Comparison of ENCODE assay signal across 8 cellular contexts in the genomic region with DNA sequence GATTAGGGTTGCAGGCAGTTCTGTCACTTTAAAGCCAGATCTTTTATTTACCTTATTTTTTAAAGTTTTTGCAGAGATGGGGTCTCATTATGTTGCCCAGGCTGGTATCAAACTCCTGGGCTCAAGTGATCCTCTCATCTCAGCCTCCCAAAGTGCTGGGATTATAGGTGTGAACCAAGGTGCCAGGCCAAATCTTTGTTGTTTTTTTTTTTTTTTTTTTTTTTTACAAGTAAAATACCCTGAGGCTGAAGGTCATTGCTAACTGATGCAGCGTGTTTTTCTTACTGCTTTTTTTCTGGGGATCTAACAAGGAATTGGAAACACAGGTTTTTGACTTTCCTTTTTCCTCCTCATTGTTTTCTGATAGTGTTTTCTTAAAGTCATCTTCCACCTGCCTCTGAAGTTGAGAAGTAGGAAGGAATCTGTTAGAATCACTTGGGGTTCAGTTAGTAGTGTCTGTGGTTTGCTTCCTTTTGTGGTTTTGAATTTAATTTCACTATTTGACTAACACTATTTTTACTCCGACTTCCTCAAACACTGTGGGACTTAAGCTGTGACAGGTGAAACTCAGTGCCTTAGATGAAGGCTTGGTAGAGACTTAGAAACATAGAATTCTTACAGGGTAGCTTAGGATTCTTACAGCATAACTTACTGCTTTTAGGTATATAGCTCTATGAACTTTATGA. TPM values are rescaled to one million over a fixed set of nuclear protein-coding genes. Genes with fewer than 3 reads are reported as not detected.
DNase-seq lines count a peak whose midpoint lies in the region; ATAC-seq, FAIRE-seq and TF ChIP-seq lines count a peak whose summit lies in the region.

No MANE protein-coding gene starts in this region.

- POLR2A ChIA-PET in MCF 10A (lab: Yijun Ruan, JAX) = interaction anchor here (0.6 to 3.1 kb wide), 5 partner anchors 10 to 66 kb away, joined by 3 to 27 read pairs (median 3); a partner anchor contains a TSS

- H3K27ac Mint-ChIP-seq in MCF 10A (ENCODE audit: low read depth, unreplicated experiment) (peak overlapping the region; percentile 76), neural progenitor cell (no peak overlapping the region)

- TF ChIP-seq CTCF in MCF 10A (IDR thresholded peaks at IDR 0.05; ENCODE audit: unreplicated experiment) (no peak), mammary epithelial cell (conservative IDR thresholded peaks at IDR 0.05 in 1 of 2, IDR thresholded peaks at IDR 0.05 in 1 of 2; ENCODE audit: extremely low read depth in 1 of 2, insufficient read depth in 1 of 2, low read depth in 1 of 2, low read length in 2 of 2) (no peak), neural progenitor cell (IDR thresholded peaks at IDR 0.05) (no peak), kidney (IDR thresholded peaks at IDR 0.05; ENCODE audit: borderline replicate concordance, extremely low read depth, insufficient read depth) (no peak)

- H3K27me3 ChIP-seq in mammary epithelial cell (ENCODE audit: insufficient read depth, low read length) (no peaks in the 10 kb centered on the region), neural progenitor cell (no peaks in the 10 kb centered on the region)

- H3F3A ChIP-seq in neural progenitor cell (ENCODE audit: low read depth) = no peaks in the 10 kb centered on the region

- H3K9me3 Mint-ChIP-seq in MCF 10A (ENCODE audit: unreplicated experiment) = no peaks in the 10 kb centered on the region
- H3K9me3 Mint-ChIP-seq in neural progenitor cell = no peaks in the 10 kb centered on the region

- H3K9me3 ChIP-seq in mammary epithelial cell (replicated peaks; ENCODE audit: insufficient read depth, low read length) = no peaks in the 10 kb centered on the region
- H3K9me3 ChIP-seq in neural progenitor cell (ENCODE audit: low read depth) = no peaks in the 10 kb centered on the region
- H3K9me3 ChIP-seq in kidney (ENCODE audit: control insufficient read depth in 1 of 2, low read length in 2 of 2) = no peaks in the 10 kb centered on the region

- CTCF ChIA-PET in MCF 10A (lab: Yijun Ruan, JAX) (no interaction called here), mammary epithelial cell (lab: Charles Lee; ENCODE audit: low non-redundant PET) (interaction anchor here (0.7 kb wide), 1 partner anchor 1237 kb away, joined by 3 read pairs; no protein-coding TSS in a partner anchor)

- H3K4me3 ChIP-seq in mammary epithelial cell (replicated peaks in 1 of 3; ENCODE audit: insufficient read depth in 1 of 3, low read depth in 2 of 3, low read length in 3 of 3) (no peak overlapping the region), neural progenitor cell (no peak overlapping the region), kidney (ENCODE audit: low read length in 2 of 2) (no peak overlapping the region)

- H3K36me3 Mint-ChIP-seq in MCF 10A (ENCODE audit: insufficient read depth, unreplicated experiment) = peaks cover 67% of the 10 kb centered on the region
- peaks cover 4% of the 10 kb centered on the region for H3K36me3 Mint-ChIP-seq in neural progenitor cell

- H3K27me3 Mint-ChIP-seq in MCF 10A (ENCODE audit: insufficient read depth, unreplicated experiment) (no peaks in the 10 kb centered on the region), neural progenitor cell (ENCODE audit: insufficient read depth, low read depth) (no peaks in the 10 kb centered on the region)

- DNase-seq in MCF 10A (ENCODE audit: unreplicated experiment) (no peak), mammary epithelial cell (no peak), SKM-1 treated with dmso at 0.1 percent for 144 hours (lab: John Stamatoyannopoulos, UW; ENCODE audit: unreplicated experiment) (peak; percentile 47), neural progenitor cell (ENCODE audit: low spot score) (no peak), DMS 273 treated with DMSO at 0.1 percent for 48 hours (lab: John Stamatoyannopoulos, UW) (no peak), HPDE6-E6E7 (ENCODE audit: extremely low spot score) (no peak), kidney (no peak)

- peak; percentile 69 for ATAC-seq in HG03060 (IDR thresholded peaks at IDR 0.05; ENCODE audit: low read depth, unreplicated experiment)

- in situ Hi-C loops in mammary epithelial cell (cut with MboI; ENCODE audit: low sequenced_read_pairs in 2 of 2) = no loop called here

- H4K20me1 ChIP-seq in mammary epithelial cell (ENCODE audit: insufficient read depth, low read length) (peaks cover 28% of the 10 kb centered on the region), neural progenitor cell (ENCODE audit: low read depth) (peaks cover 45% of the 10 kb centered on the region)

- H3K9ac ChIP-seq in mammary epithelial cell (ENCODE audit: insufficient read depth, low read length) (no peak overlapping the region), neural progenitor cell (no peak overlapping the region), kidney (ENCODE audit: low read length in 2 of 2) (no peak overlapping the region)

- H3K79me2 ChIP-seq in mammary epithelial cell (ENCODE audit: insufficient read depth, low read length) = peaks cover 97% of the 10 kb centered on the region
- H3K79me2 ChIP-seq in neural progenitor cell (ENCODE audit: low read depth) = peaks cover 92% of the 10 kb centered on the region

- H3K36me3 ChIP-seq in mammary epithelial cell (ENCODE audit: insufficient read depth, low read length) = peaks cover 6% of the 10 kb centered on the region
- H3K36me3 ChIP-seq in neural progenitor cell = no peaks in the 10 kb centered on the region
- H3K36me3 ChIP-seq in kidney (ENCODE audit: control insufficient read depth in 1 of 2, insufficient read depth in 2 of 2, low read length in 2 of 2) = peaks cover 3 to 8% of the 10 kb centered on the region in 2 donors

- H2AFZ ChIP-seq in mammary epithelial cell (ENCODE audit: low read depth, low read length) = no peak overlapping the region
- no peak overlapping the region for H2AFZ ChIP-seq in neural progenitor cell (replicated peaks)

- H3K4me3 Mint-ChIP-seq in MCF 10A (ENCODE audit: unreplicated experiment) (no peak overlapping the region), neural progenitor cell (no peak overlapping the region)

- no peak for FAIRE-seq in kidney (lab: Jason Lieb, UNC)

- dilution Hi-C loops in mammary epithelial cell (cut with HindIII; ENCODE audit: low sequenced_read_pairs) = no loop called here

- H3K4me1 ChIP-seq in mammary epithelial cell (ENCODE audit: insufficient read depth, low read length) = no peaks in the 10 kb centered on the region
- H3K4me1 ChIP-seq in neural progenitor cell = peaks cover 10% of the 10 kb centered on the region
- peaks cover 7 to 27% of the 10 kb centered on the region in 2 donors for H3K4me1 ChIP-seq in kidney (ENCODE audit: control insufficient read depth in 1 of 2, insufficient read depth in 1 of 2, low read depth in 1 of 2, low read length in 2 of 2)

- peaks cover 24% of the 10 kb centered on the region for H3K4me1 Mint-ChIP-seq in MCF 10A (ENCODE audit: insufficient read depth, unreplicated experiment)
- H3K4me1 Mint-ChIP-seq in neural progenitor cell = no peaks in the 10 kb centered on the region

- WGBS in mammary epithelial cell (ENCODE audit: low coverage, missing lambda C conversion rate) = 79% methylated on average over 2 of the region's 2 CpGs

- no peak overlapping the region for H3K4me2 ChIP-seq in mammary epithelial cell (ENCODE audit: insufficient read depth, low read depth, low read length)
- H3K4me2 ChIP-seq in neural progenitor cell = no peak overlapping the region

- intact Hi-C loops in MCF 10A (cut with micrococcal nuclease) (no loop called here), mammary epithelial cell (cut with micrococcal nuclease) (no loop called here), kidney (cut with DNase I) (no loop called here)

- BruUV-seq in MCF 10A (replicated peaks; lab: Mats Ljungman, UMichigan) (no TSS peak), mammary epithelial cell (replicated peaks; lab: Mats Ljungman, UMichigan) (no TSS peak)

- H3K27ac ChIP-seq in mammary epithelial cell (ENCODE audit: insufficient read depth, low read depth, low read length) (no peak overlapping the region), neural progenitor cell (peak overlapping the region; percentile 35), kidney (ENCODE audit: low read depth in 2 of 2, low read length in 2 of 2) (peak overlapping the region in 1 of 2 donors; percentile 12)

RNA-seq across cellular contexts. Expression of a gene that starts 22.2 kb away (rescaled TPM):
- total RNA-seq in MCF 10A (2022) (240 and 288 TPM in 2 replicates), mammary epithelial cell (100 to 1,000 TPM; 266 to 356 TPM), neural progenitor cell (ENCODE audit: low replicate concordance) (190 and 225 TPM in 2 replicates), kidney (259 TPM)
- polyA plus RNA-seq in mammary epithelial cell (267 TPM), kidney (ENCODE audit: insufficient read depth, low read depth, low replicate concordance) (213 TPM)
- polyA minus RNA-seq in mammary epithelial cell = 336 TPM
